ENCODE assay signal across 16 cellular contexts in the genomic region with DNA sequence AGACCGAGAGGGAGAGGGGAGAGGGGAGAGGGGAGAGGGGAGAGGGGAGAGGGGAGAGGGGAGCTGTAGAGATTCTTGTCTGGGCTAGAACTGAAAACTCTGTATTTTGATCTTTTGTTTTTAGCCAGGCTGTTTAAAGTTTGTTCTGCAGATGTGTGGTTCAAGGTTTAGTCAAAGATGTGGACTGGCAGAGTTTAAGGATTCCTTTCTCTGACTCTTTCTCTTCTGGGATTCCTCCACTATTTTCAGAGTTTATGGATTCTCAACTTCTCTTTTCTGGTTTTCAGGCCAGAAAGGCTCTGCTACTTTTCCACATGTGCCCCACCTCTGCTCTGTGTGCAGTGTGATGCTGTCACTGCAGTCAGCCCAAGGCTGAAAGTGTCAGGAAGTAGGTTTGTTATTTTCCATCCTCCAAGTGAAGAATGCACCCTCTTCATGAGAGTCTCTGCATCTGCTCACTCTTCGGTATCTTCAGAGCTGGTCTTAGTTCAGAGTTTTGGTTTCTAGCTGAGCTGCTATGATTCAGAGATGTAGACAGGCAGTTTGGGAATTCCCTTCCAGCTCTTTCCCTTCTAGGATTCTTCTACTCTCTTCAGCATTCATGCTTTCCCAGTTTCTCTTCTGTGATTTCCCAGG.
A peak's percentile ranks its signal among the peaks of the same experiment; 100 is the strongest.
DNase-seq lines count a peak whose midpoint lies in the region; ATAC-seq, FAIRE-seq and TF ChIP-seq lines count a peak whose summit lies in the region.
"Had no signal": no experiment of that assay in that cellular context is flagged by ENCODE, and none has a peak within 500 bp of the region (broad histone marks: within the 10 kb centered on the region; RNA-seq: fewer than 3 reads in every experiment).

No MANE protein-coding gene starts in this region.

- intact Hi-C loops in activated CD4-positive, alpha-beta T cell treated with anti-CD3 and anti-CD28 coated beads for 36 hours (cut with DNase I, micrococcal nuclease), result no loop called here
- intact Hi-C loops in activated T-helper 1 cell treated with anti-CD3 and anti-CD28 coated beads, Interleukin-12 subunit alpha, Interleukin-12 subunit beta, Interleukin-2, Interleukin-4 antibody, amounts not matched to agents 30 ng/mL and 10 ng/mL and 1 ng/mL, durations not matched to agents 14 hours and 24 hours and 36 hours (cut with micrococcal nuclease), result no loop called here
- intact Hi-C loops in lower leg skin (cut with DNase I; ENCODE audit: low total_unique reads), result no loop called here

- no peak overlapping the region for H3K4me3 ChIP-seq in neural progenitor cell
- H3K4me3 ChIP-seq in lower leg skin (ENCODE audit: low read depth, poor library complexity, severe bottlenecking), result no peak overlapping the region
- H3K4me3 ChIP-seq: left ventricle myocardium inferior had no signal

- no peaks in the 10 kb centered on the region for H3K27me3 Mint-ChIP-seq in activated CD4-positive, alpha-beta T cell treated with anti-CD3 and anti-CD28 coated beads for 36 hours
- H3K27me3 Mint-ChIP-seq in HFFc6 (ENCODE audit: insufficient read depth) (no peaks in the 10 kb centered on the region), neural progenitor cell (ENCODE audit: insufficient read depth, low read depth) (no peaks in the 10 kb centered on the region)
- no peaks in the 10 kb centered on the region for H3K27me3 Mint-ChIP-seq in activated T-helper 1 cell treated with anti-CD3 and anti-CD28 coated beads, Interleukin-12 subunit alpha, Interleukin-12 subunit beta, Interleukin-2, Interleukin-4 antibody, amounts not matched to agents 30 ng/mL and 10 ng/mL and 1 ng/mL, durations not matched to agents 14 hours and 24 hours and 36 hours (ENCODE audit: insufficient read depth)
- H3K27me3 Mint-ChIP-seq: activated naive CD4-positive, alpha-beta T cell treated with anti-CD3 and anti-CD28 coated beads, Interleukin-2, amount 50 U/mL, for 24 hours; CD4-positive, alpha-beta memory T cell had no signal

- H3K4me2 ChIP-seq in neural progenitor cell, result no peak overlapping the region

- POLR2A ChIA-PET in activated CD4-positive, alpha-beta T cell treated with anti-CD3 and anti-CD28 coated beads for 36 hours (lab: Charles Lee), result no interaction called here

- H3K9ac ChIP-seq in neural progenitor cell, result no peak overlapping the region

- no peak overlapping the region for H2AFZ ChIP-seq in neural progenitor cell (replicated peaks)

- H3K79me2 ChIP-seq in neural progenitor cell (ENCODE audit: low read depth), result no peaks in the 10 kb centered on the region

- H4K20me1 ChIP-seq in neural progenitor cell (ENCODE audit: low read depth), result no peaks in the 10 kb centered on the region

- H3K27me3 ChIP-seq in neural progenitor cell, result no peaks in the 10 kb centered on the region

- no peak overlapping the region for H3K27ac Mint-ChIP-seq in activated CD4-positive, alpha-beta T cell treated with anti-CD3 and anti-CD28 coated beads for 36 hours
- H3K27ac Mint-ChIP-seq in HFFc6 (0 out of 2 replicates have a peak overlapping the region, but pooled peaks have one; percentile 1), neural progenitor cell (no peak overlapping the region)
- peak overlapping the region; percentile 40 for H3K27ac Mint-ChIP-seq in activated T-helper 1 cell treated with anti-CD3 and anti-CD28 coated beads, Interleukin-12 subunit alpha, Interleukin-12 subunit beta, Interleukin-2, Interleukin-4 antibody, amounts not matched to agents 30 ng/mL and 10 ng/mL and 1 ng/mL, durations not matched to agents 14 hours and 24 hours and 36 hours
- H3K27ac Mint-ChIP-seq: activated naive CD4-positive, alpha-beta T cell treated with anti-CD3 and anti-CD28 coated beads, Interleukin-2, amount 50 U/mL, for 24 hours had no signal

- no peaks in the 10 kb centered on the region for H3K4me1 ChIP-seq in neural progenitor cell
- H3K4me1 ChIP-seq: left ventricle myocardium inferior had no signal

- H3K4me1 Mint-ChIP-seq in activated CD4-positive, alpha-beta T cell treated with anti-CD3 and anti-CD28 coated beads for 36 hours, result peaks cover 10% of the 10 kb centered on the region
- H3K4me1 Mint-ChIP-seq in HFFc6 (ENCODE audit: low read depth) (peaks cover 11% of the 10 kb centered on the region), neural progenitor cell (no peaks in the 10 kb centered on the region)
- peaks cover 27% of the 10 kb centered on the region for H3K4me1 Mint-ChIP-seq in activated T-helper 1 cell treated with anti-CD3 and anti-CD28 coated beads, Interleukin-12 subunit alpha, Interleukin-12 subunit beta, Interleukin-2, Interleukin-4 antibody, amounts not matched to agents 30 ng/mL and 10 ng/mL and 1 ng/mL, durations not matched to agents 14 hours and 24 hours and 36 hours (ENCODE audit: low read depth)
- H3K4me1 Mint-ChIP-seq: activated naive CD4-positive, alpha-beta T cell treated with anti-CD3 and anti-CD28 coated beads, Interleukin-2, amount 50 U/mL, for 24 hours had no signal

- no peaks in the 10 kb centered on the region for H3K36me3 ChIP-seq in neural progenitor cell

- H3F3A ChIP-seq in neural progenitor cell (ENCODE audit: low read depth), result no peaks in the 10 kb centered on the region

- 79 to 85% methylated on average over 2 of the region's 2 CpGs for WGBS in lower leg skin, 2 donors

- H3K9me3 Mint-ChIP-seq in activated CD4-positive, alpha-beta T cell treated with anti-CD3 and anti-CD28 coated beads for 36 hours (ENCODE audit: low read depth), result peaks cover 3% of the 10 kb centered on the region
- peaks cover 5% of the 10 kb centered on the region; the same call in 1 of the 2 replicates for H3K9me3 Mint-ChIP-seq in HFFc6
- H3K9me3 Mint-ChIP-seq in activated T-helper 1 cell treated with anti-CD3 and anti-CD28 coated beads, Interleukin-12 subunit alpha, Interleukin-12 subunit beta, Interleukin-2, Interleukin-4 antibody, amounts not matched to agents 30 ng/mL and 10 ng/mL and 1 ng/mL, durations not matched to agents 14 hours and 24 hours and 36 hours, result peaks cover 3% of the 10 kb centered on the region
- peaks cover 14% of the 10 kb centered on the region for H3K9me3 Mint-ChIP-seq in neural progenitor cell
- H3K9me3 Mint-ChIP-seq: activated naive CD4-positive, alpha-beta T cell treated with anti-CD3 and anti-CD28 coated beads, Interleukin-2, amount 50 U/mL, for 24 hours had no signal

- H3K36me3 Mint-ChIP-seq in activated CD4-positive, alpha-beta T cell treated with anti-CD3 and anti-CD28 coated beads for 36 hours (ENCODE audit: low read depth), result peaks cover 23% of the 10 kb centered on the region
- H3K36me3 Mint-ChIP-seq in HFFc6 (ENCODE audit: low read depth), result peaks cover 5% of the 10 kb centered on the region
- H3K36me3 Mint-ChIP-seq in activated T-helper 1 cell treated with anti-CD3 and anti-CD28 coated beads, Interleukin-12 subunit alpha, Interleukin-12 subunit beta, Interleukin-2, Interleukin-4 antibody, amounts not matched to agents 30 ng/mL and 10 ng/mL and 1 ng/mL, durations not matched to agents 14 hours and 24 hours and 36 hours (ENCODE audit: low read depth), result peaks cover 9% of the 10 kb centered on the region
- H3K36me3 Mint-ChIP-seq in neural progenitor cell, result peaks cover 13% of the 10 kb centered on the region

- no peak for DNase-seq in activated CD4-positive, alpha-beta T cell treated with anti-CD3 and anti-CD28 coated beads for 36 hours
- DNase-seq in activated CD4-positive, alpha-beta T cell treated with anti-CD3 and anti-CD28 coated beads for 48 hours, result no peak
- no peak for DNase-seq in HFFc6
- no peak for DNase-seq in activated T-helper 1 cell treated with anti-CD3 and anti-CD28 coated beads, Interleukin-12 subunit alpha, Interleukin-12 subunit beta, Interleukin-2, Interleukin-4 antibody, amounts not matched to agents 30 ng/mL and 10 ng/mL and 1 ng/mL, durations not matched to agents 14 hours and 24 hours and 36 hours (ENCODE audit: low spot score)
- no peak for DNase-seq in neural progenitor cell (ENCODE audit: low spot score)
- DNase-seq in H54 (ENCODE audit: insufficient read length, low spot score), result no peak
- DNase-seq in occipital lobe (lab: John Stamatoyannopoulos, UW), result no peak
- DNase-seq in lower leg skin (ENCODE audit: low spot score in 2 of 2), result no peak
- DNase-seq: 8988T; CD4-positive, alpha-beta memory T cell; left ventricle myocardium inferior; NCI-H187; NCI-H526; substantia nigra; T1000 had no signal

- TF ChIP-seq POLR2A in H54 (IDR thresholded peaks at IDR 0.05; ENCODE audit: low read depth, low read length), result no peak
- TF ChIP-seq POLR2A in lower leg skin (IDR thresholded peaks at IDR 0.05), result no peak

- H3K27ac ChIP-seq in neural progenitor cell, result no peak overlapping the region
- H3K27ac ChIP-seq: left ventricle myocardium inferior had no signal

- H3K9me3 ChIP-seq in neural progenitor cell (ENCODE audit: low read depth), result no peaks in the 10 kb centered on the region
- H3K9me3 ChIP-seq: left ventricle myocardium inferior had no signal

- CTCF ChIA-PET in activated CD4-positive, alpha-beta T cell treated with anti-CD3 and anti-CD28 coated beads for 36 hours (lab: Charles Lee), result no interaction called here

- no peak for FAIRE-seq in H54 (lab: Jason Lieb, UNC)

- TF ChIP-seq CTCF in HFFc6 (IDR thresholded peaks at IDR 0.05), result no peak
- TF ChIP-seq CTCF in neural progenitor cell (IDR thresholded peaks at IDR 0.05), result no peak
- TF ChIP-seq CTCF in lower leg skin (IDR thresholded peaks at IDR 0.05), result no peak

- peak; percentile 57 for ATAC-seq in activated CD4-positive, alpha-beta T cell treated with anti-CD3 and anti-CD28 coated beads for 36 hours

- no peak overlapping the region for H3K4me3 Mint-ChIP-seq in activated CD4-positive, alpha-beta T cell treated with anti-CD3 and anti-CD28 coated beads for 36 hours
- no peak overlapping the region; the same call in 1 of the 2 replicates for H3K4me3 Mint-ChIP-seq in HFFc6
- no peak overlapping the region for H3K4me3 Mint-ChIP-seq in activated T-helper 1 cell treated with anti-CD3 and anti-CD28 coated beads, Interleukin-12 subunit alpha, Interleukin-12 subunit beta, Interleukin-2, Interleukin-4 antibody, amounts not matched to agents 30 ng/mL and 10 ng/mL and 1 ng/mL, durations not matched to agents 14 hours and 24 hours and 36 hours
- H3K4me3 Mint-ChIP-seq in neural progenitor cell, result peak overlapping the region; percentile 30
- H3K4me3 Mint-ChIP-seq: activated naive CD4-positive, alpha-beta T cell treated with anti-CD3 and anti-CD28 coated beads, Interleukin-2, amount 50 U/mL, for 24 hours; CD4-positive, alpha-beta memory T cell had no signal

Comparison
In these comparisons a context has a peak if more than half of its experiments do, and no peak if none do; other contexts are left out.
1. H3K27ac Mint-ChIP-seq: peak in HFFc6 (single experiment) and activated T-helper 1 cell treated with anti-CD3 and anti-CD28 coated beads, Interleukin-12 subunit alpha, Interleukin-12 subunit beta, Interleukin-2, Interleukin-4 antibody, amounts not matched to agents 30 ng/mL and 10 ng/mL and 1 ng/mL, durations not matched to agents 14 hours and 24 hours and 36 hours (single experiment); none in activated CD4-positive, alpha-beta T cell treated with anti-CD3 and anti-CD28 coated beads for 36 hours (single experiment) and neural progenitor cell (single experiment).